11 cellular contexts compared by ENCODE assay signal in the genomic region with DNA sequence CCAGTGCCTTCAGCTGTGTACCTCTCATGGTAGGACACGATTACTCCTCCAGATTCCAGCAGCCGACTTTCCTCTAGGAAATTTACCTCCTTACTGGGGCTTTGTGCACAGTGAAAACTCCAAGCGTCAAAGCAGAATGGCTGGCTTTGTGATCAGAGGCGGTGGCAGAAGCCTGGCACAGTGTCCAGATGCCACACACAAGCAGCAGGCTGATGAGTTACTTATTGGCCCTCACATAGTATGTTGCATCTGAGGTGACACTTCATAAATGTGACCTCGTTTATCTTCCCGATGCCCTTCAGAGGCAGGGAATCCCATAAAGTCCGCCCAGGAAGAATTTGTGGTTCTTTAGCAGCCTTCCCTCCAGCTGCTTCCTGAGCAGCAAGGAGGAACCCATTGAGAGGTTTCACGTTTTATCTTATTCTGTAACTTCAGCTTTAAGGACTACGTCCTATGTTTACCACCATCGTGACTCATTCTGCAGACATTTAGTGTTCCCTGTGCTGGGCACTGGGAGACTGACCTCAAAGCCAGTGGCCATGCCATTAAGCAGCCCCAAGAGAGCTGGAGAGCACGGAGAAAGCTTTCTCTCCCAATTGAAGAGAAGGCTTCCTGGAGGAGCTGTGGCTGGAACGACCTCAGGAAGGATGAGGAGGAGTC.
DNase-seq lines count a peak whose midpoint lies in the region; ATAC-seq and TF ChIP-seq lines count a peak whose summit lies in the region.
"Had no signal": no experiment of that assay in that cellular context is flagged by ENCODE, and none has a peak within 500 bp of the region (broad histone marks: within the 10 kb centered on the region; RNA-seq: fewer than 3 reads in every experiment).

No MANE protein-coding gene starts in this region.

- H3K9me2 ChIP-seq in Karpas-422 (replicated peaks; ENCODE audit: insufficient read depth, low read length): no peaks in the 10 kb centered on the region

- H3K27me3 ChIP-seq in RWPE2 (ENCODE audit: insufficient read depth, poor library complexity, severe bottlenecking) (no peaks in the 10 kb centered on the region), skeletal muscle satellite cell (ENCODE audit: control insufficient read depth, insufficient read depth, low read length) (no peaks in the 10 kb centered on the region), Karpas-422 (ENCODE audit: low read length) (no peaks in the 10 kb centered on the region)

- H3K27ac ChIP-seq in RWPE2 (ENCODE audit: poor library complexity, severe bottlenecking) (no peak overlapping the region), Karpas-422 (ENCODE audit: low read length) (no peak overlapping the region)

- H3K4me3 ChIP-seq in RWPE2 (ENCODE audit: severe bottlenecking) (no peak overlapping the region), fibroblast of mammary gland (ENCODE audit: control insufficient read depth, low read depth, low read length) (no peak overlapping the region), skeletal muscle satellite cell (ENCODE audit: low read length) (peak overlapping the region; percentile 2), Karpas-422 (ENCODE audit: low read length) (no peak overlapping the region)

- no peak overlapping the region for H3K9ac ChIP-seq in skeletal muscle satellite cell (ENCODE audit: low read depth, low read length)
- H3K9ac ChIP-seq in Karpas-422 (ENCODE audit: low read length): no peak overlapping the region

- H3K4me1 ChIP-seq in RWPE2 (ENCODE audit: insufficient read depth, poor library complexity, severe bottlenecking) (peaks cover 7% of the 10 kb centered on the region), skeletal muscle satellite cell (ENCODE audit: control insufficient read depth, insufficient read depth, low read length) (peaks cover 9% of the 10 kb centered on the region), Karpas-422 (ENCODE audit: low read length) (no peaks in the 10 kb centered on the region)

- H4K20me1 ChIP-seq in Karpas-422 (ENCODE audit: insufficient read depth, low read depth, low read length): no peaks in the 10 kb centered on the region

- H2AFZ ChIP-seq in Karpas-422 (ENCODE audit: low read length): no peak overlapping the region

- ATAC-seq in RWPE2 (ENCODE audit: low read depth) (peak; percentile 81), GM18858 (IDR thresholded peaks at IDR 0.05; ENCODE audit: unreplicated experiment) (no peak)

- DNase-seq in H4 (ENCODE audit: low spot score): peak; percentile 93
- no peak for DNase-seq in RWPE2 (ENCODE audit: low spot score)
- DNase-seq in fibroblast of mammary gland (ENCODE audit: low read depth): peak; percentile 53
- no peak for DNase-seq in activated effector memory CD4-positive, alpha-beta T cell treated with anti-CD3 and anti-CD28 coated beads, Interleukin-2, amount 50 U/mL, for 16 hours
- no peak for DNase-seq in Karpas-422
- DNase-seq: activated T-cell treated with anti-CD3 and anti-CD28 coated beads, Interleukin-2, amount 50 U/mL, for 1 hour; NCI-H510A treated with DMSO at 0.1 percent for 48 hours; occipital lobe; T-helper 2 cell had no signal

- no peaks in the 10 kb centered on the region for H3K9me3 ChIP-seq in RWPE2 (ENCODE audit: severe bottlenecking)
- no peaks in the 10 kb centered on the region for H3K9me3 ChIP-seq in skeletal muscle satellite cell (replicated peaks; ENCODE audit: low read length)
- H3K9me3 ChIP-seq in Karpas-422 (ENCODE audit: low read length): no peaks in the 10 kb centered on the region

- no peaks in the 10 kb centered on the region for H3K79me2 ChIP-seq in Karpas-422 (ENCODE audit: low read length)

- H3K36me3 ChIP-seq in RWPE2 (ENCODE audit: low read depth): no peaks in the 10 kb centered on the region
- H3K36me3 ChIP-seq in skeletal muscle satellite cell (ENCODE audit: insufficient read depth, low read length): no peaks in the 10 kb centered on the region
- no peaks in the 10 kb centered on the region for H3K36me3 ChIP-seq in Karpas-422 (ENCODE audit: insufficient read depth, low read length)

- TF ChIP-seq CTCF in RWPE2 (IDR thresholded peaks at IDR 0.05; ENCODE audit: poor library complexity, severe bottlenecking) (no peak), fibroblast of mammary gland (conservative IDR thresholded peaks at IDR 0.05; ENCODE audit: control insufficient read depth, insufficient read depth, low read depth, low read length) (no peak)

- peak overlapping the region; percentile 22 for H3K4me2 ChIP-seq in skeletal muscle satellite cell (ENCODE audit: low read length)
- no peak overlapping the region for H3K4me2 ChIP-seq in Karpas-422 (ENCODE audit: low read depth, low read length, poor library complexity, severe bottlenecking)

Comparison
In these comparisons a context has a peak if more than half of its experiments do, and no peak if none do; other contexts are left out.
1. DNase-seq: peak in H4 (single experiment) and fibroblast of mammary gland (single experiment); none in RWPE2 (single experiment), activated effector memory CD4-positive, alpha-beta T cell treated with anti-CD3 and anti-CD28 coated beads, Interleukin-2, amount 50 U/mL, for 16 hours (single experiment) and Karpas-422 (single experiment).